10 cellular contexts compared by ENCODE assay signal in the genomic region with DNA sequence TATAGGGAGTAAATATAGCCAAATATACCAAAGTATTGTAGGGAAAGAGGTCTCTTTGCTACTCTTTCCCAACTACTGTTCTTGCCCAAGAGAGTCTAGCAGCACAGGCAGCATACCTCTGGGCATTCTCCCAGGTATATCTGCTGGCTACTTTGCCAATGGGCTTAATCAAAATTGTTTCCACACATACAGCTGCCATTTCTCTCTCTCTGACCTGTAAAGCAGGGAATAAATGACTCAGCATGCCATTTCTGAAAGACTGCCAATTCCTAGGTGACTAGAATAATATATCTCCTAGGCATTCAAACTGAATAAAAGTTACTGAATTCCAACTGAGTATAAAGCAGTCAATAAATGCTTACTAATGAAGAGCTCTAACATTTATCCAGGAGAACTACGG. TPM values are rescaled to one million over a fixed set of nuclear protein-coding genes. Genes with fewer than 3 reads are reported as not detected.
A peak's percentile ranks its signal among the peaks of the same experiment; 100 is the strongest.
DNase-seq lines count a peak whose midpoint lies in the region; ATAC-seq, FAIRE-seq and TF ChIP-seq lines count a peak whose summit lies in the region.
"Had no signal": no experiment of that assay in that cellular context is flagged by ENCODE, and none has a peak within 500 bp of the region (broad histone marks: within the 10 kb centered on the region; RNA-seq: fewer than 3 reads in every experiment).

No MANE protein-coding gene starts in this region.

- H3K14ac ChIP-seq in IMR-90 (replicated peaks; ENCODE audit: low read depth, low read length), result no peak overlapping the region

- no peaks in the 10 kb centered on the region for H3K9me3 Mint-ChIP-seq in activated T-helper 2 cell treated with anti-CD3 and anti-CD28 coated beads, Interferon-gamma antibody, Interleukin-2, Interleukin-4, amounts not matched to agents 10 μg/mL and 5 μg/mL and 100 μg/mL, durations not matched to agents 14 hours and 24 hours and 36 hours
- H3K9me3 Mint-ChIP-seq: stimulated activated naive CD8-positive, alpha-beta T cell treated with anti-CD3 and anti-CD28 coated beads, Interleukin-15, Interleukin-2, amounts not matched to agents 100 ng/mL and 50 ng/mL, for 24 hours had no signal

- H3K18ac ChIP-seq in IMR-90 (ENCODE audit: low read depth, low read length), result no peak overlapping the region

- H3K4me2 ChIP-seq in IMR-90 (ENCODE audit: low read depth, low read length) (no peak overlapping the region), keratinocyte (ENCODE audit: control insufficient read depth, extremely low read depth, insufficient read depth, low read depth, low read length) (no peak overlapping the region)

- H3K27ac ChIP-seq in IMR-90 (ENCODE audit: insufficient read depth, low read length) (no peak overlapping the region), keratinocyte (ENCODE audit: control insufficient read depth, insufficient read depth, low read length) (no peak overlapping the region)

- H2AK9ac ChIP-seq in IMR-90 (replicated peaks; ENCODE audit: low read depth, low read length, poor library complexity), result no peak overlapping the region

- H3K27me3 Mint-ChIP-seq in activated T-helper 2 cell treated with anti-CD3 and anti-CD28 coated beads, Interferon-gamma antibody, Interleukin-2, Interleukin-4, amounts not matched to agents 10 μg/mL and 5 μg/mL and 100 μg/mL, durations not matched to agents 14 hours and 24 hours and 36 hours (ENCODE audit: low read depth), result no peaks in the 10 kb centered on the region
- H3K27me3 Mint-ChIP-seq: stimulated activated naive CD8-positive, alpha-beta T cell treated with anti-CD3 and anti-CD28 coated beads, Interleukin-15, Interleukin-2, amounts not matched to agents 100 ng/mL and 50 ng/mL, for 24 hours had no signal

- no peak overlapping the region for H3K23ac ChIP-seq in IMR-90 (ENCODE audit: low read depth, low read length)

- no peak overlapping the region for H3K56ac ChIP-seq in IMR-90 (ENCODE audit: extremely low read depth, insufficient read depth, low read length)

- in situ Hi-C loops in IMR-90 (cut with MboI; ENCODE audit: low sequenced_read_pairs), result no loop called here

- H3K4ac ChIP-seq in IMR-90 (ENCODE audit: low read depth, low read length), result no peak overlapping the region

- H3K9ac ChIP-seq in IMR-90 (ENCODE audit: low read depth, low read length) (no peak overlapping the region), keratinocyte (ENCODE audit: control insufficient read depth, extremely low read depth, insufficient read depth, low read length) (no peak overlapping the region)

- H3K9me3 ChIP-seq in IMR-90 (ENCODE audit: control insufficient read depth, insufficient read depth, low read length) (no peaks in the 10 kb centered on the region), keratinocyte (ENCODE audit: control insufficient read depth, low read depth, low read length) (no peaks in the 10 kb centered on the region)

- H3K4me1 Mint-ChIP-seq in activated T-helper 2 cell treated with anti-CD3 and anti-CD28 coated beads, Interferon-gamma antibody, Interleukin-2, Interleukin-4, amounts not matched to agents 10 μg/mL and 5 μg/mL and 100 μg/mL, durations not matched to agents 14 hours and 24 hours and 36 hours (ENCODE audit: low read depth), result peaks cover 16% of the 10 kb centered on the region

- H3K36me3 ChIP-seq in IMR-90 (ENCODE audit: control insufficient read depth, insufficient read depth, low read length) (peaks cover 12% of the 10 kb centered on the region), keratinocyte (ENCODE audit: control insufficient read depth in 2 of 2, extremely low read depth in 1 of 2, insufficient read depth in 2 of 2, low read length in 2 of 2) (peaks cover 12 to 14% of the 10 kb centered on the region in 2 experiments)

- no peaks in the 10 kb centered on the region for H3K79me2 ChIP-seq in keratinocyte (ENCODE audit: control insufficient read depth, insufficient read depth, low read length)

- intact Hi-C loops in IMR-90 (cut with micrococcal nuclease), result no loop called here
- intact Hi-C loops in activated T-helper 2 cell treated with anti-CD3 and anti-CD28 coated beads, Interferon-gamma antibody, Interleukin-2, Interleukin-4, amounts not matched to agents 10 μg/mL and 5 μg/mL and 100 μg/mL, durations not matched to agents 14 hours and 24 hours and 36 hours (cut with micrococcal nuclease), result no loop called here

- no CpG with 5 or more reads among the region's 1 CpG for WGBS in IMR-90 (ENCODE audit: extremely low coverage in 2 of 2, insufficient read length in 1 of 2), 2 experiments

- H2AK5ac ChIP-seq in IMR-90 (ENCODE audit: low read depth, low read length), result no peak overlapping the region

- H4K20me1 ChIP-seq in IMR-90 (ENCODE audit: insufficient read depth, low read length) (no peaks in the 10 kb centered on the region), keratinocyte (ENCODE audit: control insufficient read depth, extremely low read depth, insufficient read depth, low read length) (no peaks in the 10 kb centered on the region)

- DNase-seq in AG09309 (ENCODE audit: low read depth), result peak; percentile 21
- peak; percentile 65 for DNase-seq in IMR-90
- peak; percentile 92 for DNase-seq in astrocyte of the hippocampus (ENCODE audit: low read depth, low spot score)
- no peak for DNase-seq in keratinocyte (ENCODE audit: low read depth, low spot score)
- no peak for DNase-seq in activated T-helper 2 cell treated with anti-CD3 and anti-CD28 coated beads, Interferon-gamma antibody, Interleukin-2, Interleukin-4, amounts not matched to agents 10 μg/mL and 5 μg/mL and 100 μg/mL, durations not matched to agents 14 hours and 24 hours and 36 hours (ENCODE audit: low spot score)
- DNase-seq in activated naive CD4-positive, alpha-beta T cell treated with Interleukin-2 at 50 U/mL for 16 hours, result no peak
- DNase-seq: occipital lobe had no signal

- CTCF ChIA-PET in IMR-90 (lab: Yijun Ruan, JAX), result no interaction called here

- H2BK120ac ChIP-seq in IMR-90 (ENCODE audit: low read depth, low read length), result no peak overlapping the region

- H4K91ac ChIP-seq in IMR-90 (ENCODE audit: insufficient read depth, low read depth, low read length), result no peak overlapping the region

- BruUV-seq in IMR-90 (replicated peaks; lab: Mats Ljungman, UMichigan), result no TSS peak

- H3K4me3 Mint-ChIP-seq in activated T-helper 2 cell treated with anti-CD3 and anti-CD28 coated beads, Interferon-gamma antibody, Interleukin-2, Interleukin-4, amounts not matched to agents 10 μg/mL and 5 μg/mL and 100 μg/mL, durations not matched to agents 14 hours and 24 hours and 36 hours (ENCODE audit: low read depth), result no peak overlapping the region
- H3K4me3 Mint-ChIP-seq: stimulated activated naive CD8-positive, alpha-beta T cell treated with anti-CD3 and anti-CD28 coated beads, Interleukin-15, Interleukin-2, amounts not matched to agents 100 ng/mL and 50 ng/mL, for 24 hours had no signal

- H4K8ac ChIP-seq in IMR-90 (ENCODE audit: low read depth in 2 of 2, low read length in 2 of 2), result no peak overlapping the region

- ATAC-seq in IMR-90 (ENCODE audit: low read depth) (peak; percentile 29; the same call in 1 of the 2 replicates), HG02973 (IDR thresholded peaks at IDR 0.05; ENCODE audit: unreplicated experiment) (no peak), HG03439 (IDR thresholded peaks at IDR 0.05; ENCODE audit: unreplicated experiment) (no peak)

- TF ChIP-seq CTCF in AG09309 (IDR thresholded peaks at IDR 0.05; ENCODE audit: control insufficient read depth, insufficient read depth, low read depth, low read length, missing control alignments), result no peak
- no peak for TF ChIP-seq CTCF in IMR-90 (conservative IDR thresholded peaks at IDR 0.05; ENCODE audit: low read depth, low read length)
- TF ChIP-seq CTCF in keratinocyte (optimal IDR thresholded peaks at IDR 0.05 in 1 of 3, IDR thresholded peaks at IDR 0.05 in 1 of 3, conservative IDR thresholded peaks at IDR 0.05 in 1 of 3; ENCODE audit: extremely low read depth in 1 of 3, insufficient read depth in 2 of 3, low read length in 3 of 3), result no peak

- TF ChIP-seq POLR2A in IMR-90 (IDR thresholded peaks at IDR 0.05; ENCODE audit: low read depth, low read length), result no peak

- POLR2A ChIA-PET in IMR-90 (lab: Charles Lee; ENCODE audit: unreplicated experiment), result no interaction called here

- no peak overlapping the region for H2BK5ac ChIP-seq in IMR-90 (ENCODE audit: low read depth, low read length, poor library complexity, severe bottlenecking)

- H2AFZ ChIP-seq in IMR-90 (replicated peaks; ENCODE audit: low read length, poor library complexity) (no peak overlapping the region), keratinocyte (ENCODE audit: control insufficient read depth, low read length) (no peak overlapping the region)

- H3K79me1 ChIP-seq in IMR-90 (ENCODE audit: low read depth in 1 of 2, low read length in 2 of 2), result peaks cover 10 to 17% of the 10 kb centered on the region in 2 experiments; a peak in 3 of 4 replicates

- peaks cover 57% of the 10 kb centered on the region for H3K36me3 Mint-ChIP-seq in activated T-helper 2 cell treated with anti-CD3 and anti-CD28 coated beads, Interferon-gamma antibody, Interleukin-2, Interleukin-4, amounts not matched to agents 10 μg/mL and 5 μg/mL and 100 μg/mL, durations not matched to agents 14 hours and 24 hours and 36 hours (ENCODE audit: low read depth)

- H3K4me3 ChIP-seq in AG09309 (ENCODE audit: control insufficient read depth, low read depth, low read length) (no peak overlapping the region), IMR-90 (ENCODE audit: insufficient read depth, low read depth, low read length) (no peak overlapping the region), keratinocyte (ENCODE audit: control insufficient read depth in 2 of 3, extremely low read depth in 1 of 3, insufficient read depth in 2 of 3, low read depth in 1 of 3, low read length in 3 of 3) (no peak overlapping the region)

- no peaks in the 10 kb centered on the region for H3K27me3 ChIP-seq in IMR-90 (ENCODE audit: control insufficient read depth, insufficient read depth, low read length)
- H3K27me3 ChIP-seq in keratinocyte (ENCODE audit: control insufficient read depth, extremely low read depth, insufficient read depth, low read length), result no peaks in the 10 kb centered on the region

- H2BK15ac ChIP-seq in IMR-90 (ENCODE audit: low read depth, low read length), result no peak overlapping the region

- H3K9me1 ChIP-seq in IMR-90 (ENCODE audit: insufficient read depth, low read length), result no peaks in the 10 kb centered on the region; the same call in 1 of the 2 replicates
- H3K9me1 ChIP-seq in keratinocyte (ENCODE audit: control insufficient read depth, extremely low read depth, insufficient read depth, low read length), result no peaks in the 10 kb centered on the region

- no peak overlapping the region for H2BK20ac ChIP-seq in IMR-90 (ENCODE audit: low read depth, low read length)

- H4K5ac ChIP-seq in IMR-90 (ENCODE audit: low read depth, low read length), result no peak overlapping the region

- dilution Hi-C loops in IMR-90 (cut with HindIII; ENCODE audit: low sequenced_read_pairs, unreplicated experiment) (no loop called here), keratinocyte (cut with MboI; ENCODE audit: extremely low pct_ligation_motif_present, low sequenced_read_pairs) (no loop called here)

- no peak for TF ChIP-seq RAD21 in IMR-90 (IDR thresholded peaks at IDR 0.05; ENCODE audit: low read length)

- peak; percentile 41 for FAIRE-seq in keratinocyte (lab: Jason Lieb, UNC)

- no peak overlapping the region for H3K27ac Mint-ChIP-seq in activated T-helper 2 cell treated with anti-CD3 and anti-CD28 coated beads, Interferon-gamma antibody, Interleukin-2, Interleukin-4, amounts not matched to agents 10 μg/mL and 5 μg/mL and 100 μg/mL, durations not matched to agents 14 hours and 24 hours and 36 hours
- H3K27ac Mint-ChIP-seq: stimulated activated naive CD8-positive, alpha-beta T cell treated with anti-CD3 and anti-CD28 coated beads, Interleukin-15, Interleukin-2, amounts not matched to agents 100 ng/mL and 50 ng/mL, for 24 hours had no signal

- H3K4me1 ChIP-seq in IMR-90 (ENCODE audit: control insufficient read depth, insufficient read depth, low read length) (no peaks in the 10 kb centered on the region), keratinocyte (ENCODE audit: control insufficient read depth, extremely low read depth, insufficient read depth, low read length) (peaks cover 9% of the 10 kb centered on the region)

RNA-seq across cellular contexts. Expression of a gene that starts 44.6 kb away (rescaled TPM):
- total RNA-seq in IMR-90 (2012; rRNA removed), result 61.1 and 135 TPM in 2 replicates
- polyA plus RNA-seq in IMR-90 (2012; rRNA removed) (60.9 and 72.4 TPM in 2 replicates), keratinocyte (45.8 to 85.4 TPM (median 80.5 TPM) in 3 replicates)
- 4.0 and 24.5 TPM in 2 replicates for polyA plus RNA-seq in IMR-90 (2012; cell fraction: cytosol; rRNA removed)
- polyA plus RNA-seq in IMR-90 (2012; cell fraction: nucleus; rRNA removed; ENCODE audit: low replicate concordance), result 2.4 and 38.2 TPM in 2 replicates
- 104 TPM for polyA plus RNA-seq in keratinocyte (2011; ENCODE audit: low read depth)
- 56.3 and 107 TPM in 2 replicates for polyA plus RNA-seq in keratinocyte (2011; cell fraction: cytosol; rRNA removed)
- 62.0 and 83.8 TPM in 2 replicates for polyA plus RNA-seq in keratinocyte (2011; cell fraction: nucleus; rRNA removed)
- polyA plus RNA-seq in keratinocyte (2012; ENCODE audit: low replicate concordance), result 38.8 and 70.5 TPM in 2 replicates
- 18.0 to 120 TPM (median 31.7 TPM) in 3 replicates for polyA minus RNA-seq in keratinocyte
- polyA minus RNA-seq in keratinocyte (2011; cell fraction: cytosol; rRNA and poly(A)+ RNA removed), result 41.2 TPM
- 25.6 and 47.5 TPM in 2 replicates for polyA minus RNA-seq in keratinocyte (2011; cell fraction: nucleus; rRNA and poly(A)+ RNA removed)
- total RNA-seq in activated T-helper 2 cell treated with anti-CD3 and anti-CD28 coated beads, Interferon-gamma antibody, Interleukin-2, Interleukin-4, amounts not matched to agents 10 μg/mL and 5 μg/mL and 100 μg/mL, durations not matched to agents 14 hours and 24 hours and 36 hours, result 63.3 and 64.8 TPM in 2 replicates

Comparison
In these comparisons a context has a peak if more than half of its experiments do, and no peak if none do; other contexts are left out.
1. DNase-seq: peak in AG09309 (single experiment), IMR-90 (single experiment) and astrocyte of the hippocampus (single experiment); none in keratinocyte (single experiment), activated T-helper 2 cell treated with anti-CD3 and anti-CD28 coated beads, Interferon-gamma antibody, Interleukin-2, Interleukin-4, amounts not matched to agents 10 μg/mL and 5 μg/mL and 100 μg/mL, durations not matched to agents 14 hours and 24 hours and 36 hours (single experiment) and activated naive CD4-positive, alpha-beta T cell treated with Interleukin-2 at 50 U/mL for 16 hours (single experiment).